ENCODE assay signal across 14 cellular contexts in the genomic region with DNA sequence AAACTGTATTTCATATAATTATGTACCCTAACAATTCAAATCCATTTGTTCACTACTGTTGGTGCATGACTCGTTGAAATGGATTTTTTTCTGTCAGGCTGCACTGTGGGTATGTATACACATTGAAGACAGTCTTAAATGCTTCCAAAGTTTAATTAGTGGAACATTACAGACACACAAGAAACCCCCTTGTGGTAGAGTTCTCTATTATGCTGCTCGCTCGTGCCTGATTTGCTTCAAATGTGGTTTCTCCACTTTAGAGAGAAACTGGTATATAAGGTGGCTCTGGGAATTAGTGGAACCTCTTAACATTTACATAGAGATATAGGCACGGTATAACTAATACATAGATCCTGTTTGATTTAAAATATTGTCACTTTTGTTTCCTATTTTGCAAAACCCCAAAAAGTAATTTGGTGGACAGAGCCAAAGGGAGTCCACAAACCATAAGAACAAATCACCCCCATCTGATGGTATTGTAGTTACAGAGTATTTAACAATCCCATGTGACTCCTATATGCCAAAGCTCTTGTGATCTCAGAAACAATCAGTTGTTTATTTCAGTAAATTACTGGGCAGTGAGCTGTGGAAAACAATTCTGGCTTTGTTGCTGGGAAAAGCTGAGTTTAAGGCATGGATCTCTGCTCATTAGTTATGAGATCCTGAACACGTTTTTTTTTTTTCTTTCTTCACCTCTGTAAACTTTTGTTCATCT.
A peak's percentile ranks its signal among the peaks of the same experiment; 100 is the strongest.
DNase-seq lines count a peak whose midpoint lies in the region; ATAC-seq, FAIRE-seq and TF ChIP-seq lines count a peak whose summit lies in the region.
"Had no signal": no experiment of that assay in that cellular context is flagged by ENCODE, and none has a peak within 500 bp of the region (broad histone marks: within the 10 kb centered on the region; RNA-seq: fewer than 3 reads in every experiment).

No MANE protein-coding gene starts in this region.

- in situ Hi-C loops in astrocyte of the cerebellum (cut with HindIII; ENCODE audit: low sequenced_read_pairs): no loop called here

- DNase-seq in GM19239 (ENCODE audit: insufficient read length, low spot score) (no peak), astrocyte of the cerebellum (ENCODE audit: low read depth) (peak; percentile 6), sciatic nerve (ENCODE audit: low spot score) (no peak), erythroblast (lab: John Stamatoyannopoulos, UW) (no peak), GM19240 (ENCODE audit: insufficient read length, low spot score) (no peak)
- DNase-seq: effector memory CD8-positive, alpha-beta T cell; HCEC 1CT; KBM-7; ovary; WERI-Rb-1 had no signal

- no peak for TF ChIP-seq POLR2A in erythroblast (IDR thresholded peaks at IDR 0.05; ENCODE audit: low read length)

- no peak for TF ChIP-seq CTCF in astrocyte of the cerebellum (IDR thresholded peaks at IDR 0.05; ENCODE audit: low read depth, low read length, missing control alignments)

- ATAC-seq in HG02852 (IDR thresholded peaks at IDR 0.05; ENCODE audit: unreplicated experiment) (peak; percentile 40), sciatic nerve (peak; percentile 71), HG03439 (IDR thresholded peaks at IDR 0.05; ENCODE audit: unreplicated experiment) (no peak)
- ATAC-seq: effector memory CD8-positive, alpha-beta T cell had no signal

- peak; percentile 23 for FAIRE-seq in GM19239 (lab: Jason Lieb, UNC)
- FAIRE-seq: G401.6, islet of Langerhans had no signal

- H3K4me3 ChIP-seq in astrocyte of the cerebellum (ENCODE audit: low read depth, low read length): no peak overlapping the region
- H3K4me3 ChIP-seq: ovary had no signal

- intact Hi-C loops in sciatic nerve (cut with DNase I): no loop called here
